Comparison of ENCODE assay signal across 19 cellular contexts in the genomic region with DNA sequence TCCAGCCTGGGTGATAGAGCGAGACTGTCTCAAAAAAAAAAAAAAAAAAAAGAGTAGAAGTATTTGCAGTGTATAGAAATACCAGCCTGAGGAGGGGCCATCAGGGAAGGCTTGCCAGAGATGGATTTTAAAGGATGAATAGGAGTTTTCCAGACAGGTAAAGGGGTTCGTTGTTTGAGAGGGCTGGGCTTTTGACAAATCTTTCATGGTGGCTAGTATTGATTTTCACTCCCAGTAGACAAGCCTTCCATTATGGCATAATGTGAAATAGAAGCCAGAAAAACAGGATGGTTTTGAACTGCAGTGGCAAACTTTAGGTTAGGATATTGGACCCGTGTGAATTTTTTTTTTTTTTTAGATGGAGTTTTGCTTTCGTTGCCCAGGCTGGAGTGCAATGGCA. TPM values are rescaled to one million over a fixed set of nuclear protein-coding genes. Genes with fewer than 3 reads are reported as not detected.
DNase-seq lines count a peak whose midpoint lies in the region; ATAC-seq and TF ChIP-seq lines count a peak whose summit lies in the region.
"Had no signal": no experiment of that assay in that cellular context is flagged by ENCODE, and none has a peak within 500 bp of the region (broad histone marks: within the 10 kb centered on the region; RNA-seq: fewer than 3 reads in every experiment).

No MANE protein-coding gene starts in this region.

- peak overlapping the region; percentile 76 for H3K27ac Mint-ChIP-seq in progenitor cell of endocrine pancreas

- CTCF ChIA-PET in SK-N-SH (lab: Yijun Ruan, JAX), result no interaction called here

- intact Hi-C loops in adrenal gland (cut with DNase I), result no loop called here
- intact Hi-C loops in aorta (cut with DNase I), result no loop called here

- no peak overlapping the region for H3K4me3 ChIP-seq in SK-N-SH (ENCODE audit: low read depth in 2 of 2, low read length in 1 of 2)
- H3K4me3 ChIP-seq in adrenal gland, result no peak overlapping the region
- no peak overlapping the region for H3K4me3 ChIP-seq in aorta (ENCODE audit: low read length in 2 of 2)
- H3K4me3 ChIP-seq: A549, K562 had no signal

- H3K4me1 ChIP-seq in SK-N-SH (ENCODE audit: control insufficient read depth in 1 of 2, insufficient read depth in 2 of 2, low read depth in 1 of 2, low read length in 1 of 2) (peaks cover 0 to 13% of the 10 kb centered on the region in 2 experiments; a peak in 1 of 4 replicates), adrenal gland (replicated peaks in 1 of 2) (peaks cover 13 to 40% of the 10 kb centered on the region in 2 donors), aorta (ENCODE audit: control insufficient read depth in 1 of 2, insufficient read depth in 2 of 2, low read length in 2 of 2) (peaks cover 0 to 4% of the 10 kb centered on the region in 2 donors)

- H4K20me1 ChIP-seq in SK-N-SH (ENCODE audit: insufficient read depth), result peaks cover 72% of the 10 kb centered on the region

- TF ChIP-seq EP300 in SK-N-SH (IDR thresholded peaks at IDR 0.05; ENCODE audit: borderline replicate concordance in 1 of 2, low read depth in 1 of 2, low read length in 1 of 2), result no peak

- peaks cover 93% of the 10 kb centered on the region for H3K79me2 ChIP-seq in SK-N-SH (ENCODE audit: insufficient read depth)

- no peaks in the 10 kb centered on the region for H3K9me2 ChIP-seq in SK-N-SH

- WGBS in SK-N-SH (ENCODE audit: low lambda C conversion rate), result 96% methylated on average over 4 of the region's 4 CpGs
- WGBS in adrenal gland, 4 donors, result 74 to 80% (median 76%) methylated on average over 4 of the region's 4 CpGs
- WGBS in aorta, 2 donors, result 72 to 85% methylated on average over 3 to 4 of the region's 4 CpGs

- no peak overlapping the region for H2AFZ ChIP-seq in SK-N-SH (ENCODE audit: low read depth)

- H3K27me3 Mint-ChIP-seq in progenitor cell of endocrine pancreas, result no peaks in the 10 kb centered on the region
- H3K27me3 Mint-ChIP-seq: CD4-positive, alpha-beta memory T cell had no signal

- H3K9ac ChIP-seq in SK-N-SH, result no peak overlapping the region

- H3K36me3 Mint-ChIP-seq in progenitor cell of endocrine pancreas (ENCODE audit: insufficient read depth), result peaks cover 6% of the 10 kb centered on the region

- peaks cover 44% of the 10 kb centered on the region for H3K4me1 Mint-ChIP-seq in progenitor cell of endocrine pancreas (ENCODE audit: low read depth)

- DNase-seq in SK-N-SH (no peak), adrenal gland (no peak), progenitor cell of endocrine pancreas (ENCODE audit: low spot score, unreplicated experiment) (no peak), aorta (no peak)
- DNase-seq: AML-193; CD4-positive, alpha-beta memory T cell; DMS153; DMS79; GDM1; GOT3; H7 had no signal

- no peaks in the 10 kb centered on the region for H3K27me3 ChIP-seq in SK-N-SH (ENCODE audit: insufficient read depth)
- H3K27me3 ChIP-seq in adrenal gland, result no peaks in the 10 kb centered on the region
- H3K27me3 ChIP-seq in aorta (ENCODE audit: control insufficient read depth in 1 of 2, insufficient read depth in 2 of 2, low read length in 1 of 2), result no peaks in the 10 kb centered on the region

- peak overlapping the region; percentile 19 for H3K4me3 Mint-ChIP-seq in progenitor cell of endocrine pancreas (ENCODE audit: low read depth)

- H3K27ac ChIP-seq in SK-N-SH (ENCODE audit: low read depth in 2 of 2, low read length in 1 of 2) (no peak overlapping the region), adrenal gland (peak overlapping the region in 4 of 5 donors; percentile 13 to 85 (median 52)), aorta (ENCODE audit: low read depth in 1 of 2, low read length in 2 of 2) (no peak overlapping the region)
- H3K27ac ChIP-seq: 22Rv1, A549, C4-2B had no signal

- H3K9me3 ChIP-seq in SK-N-SH (no peaks in the 10 kb centered on the region), adrenal gland (replicated peaks in 1 of 3) (no peaks in the 10 kb centered on the region), aorta (ENCODE audit: control insufficient read depth, low read length) (no peaks in the 10 kb centered on the region)
- H3K9me3 ChIP-seq: A549 had no signal

- POLR2A ChIA-PET in SK-N-SH (lab: Yijun Ruan, JAX), result no interaction called here

- no peak overlapping the region for H3K4me2 ChIP-seq in SK-N-SH
- H3K4me2 ChIP-seq: A549 had no signal

- no peaks in the 10 kb centered on the region for H3K9me3 Mint-ChIP-seq in progenitor cell of endocrine pancreas (ENCODE audit: low read depth)

- peaks cover 3% of the 10 kb centered on the region for H3F3A ChIP-seq in SK-N-SH (replicated peaks; ENCODE audit: insufficient read depth)

- TF ChIP-seq CTCF in SK-N-SH (IDR thresholded peaks at IDR 0.05) (no peak), adrenal gland (IDR thresholded peaks at IDR 0.05) (no peak), progenitor cell of endocrine pancreas (IDR thresholded peaks at IDR 0.05; ENCODE audit: unreplicated experiment) (no peak)

- no peak for TF ChIP-seq RAD21 in SK-N-SH (IDR thresholded peaks at IDR 0.05; ENCODE audit: low read length)

- peaks cover 0 to 13% of the 10 kb centered on the region in 2 experiments for H3K36me3 ChIP-seq in SK-N-SH (replicated peaks in 1 of 2; ENCODE audit: control insufficient read depth in 1 of 2, insufficient read depth in 2 of 2, low read length in 1 of 2)
- no peaks in the 10 kb centered on the region for H3K36me3 ChIP-seq in adrenal gland (replicated peaks in 1 of 2)
- H3K36me3 ChIP-seq in aorta (ENCODE audit: control insufficient read depth in 1 of 2, insufficient read depth in 2 of 2, low read length in 1 of 2), result peaks cover 0 to 3% of the 10 kb centered on the region in 2 donors

- ATAC-seq in SK-N-SH treated with all-trans-retinoic acid at 6 μM for 48 hours, result no peak
- ATAC-seq in HG03196 (IDR thresholded peaks at IDR 0.05; ENCODE audit: unreplicated experiment), result no peak
- no peak for ATAC-seq in aorta (ENCODE audit: low FRiP score)
- no peak for ATAC-seq in GM18517 (IDR thresholded peaks at IDR 0.05; ENCODE audit: unreplicated experiment)
- ATAC-seq: A549, HCT116, K562 had no signal

- TF ChIP-seq POLR2A in adrenal gland (IDR thresholded peaks at IDR 0.05), result no peak

TF ChIP-seq in SK-N-SH treated with all-trans-retinoic acid at 6 μM for 48 hours, 23 proteins besides CTCF, POLR2A, EP300 and RAD21 (continues in another document):
- TF ChIP-seq, protein P1, sequence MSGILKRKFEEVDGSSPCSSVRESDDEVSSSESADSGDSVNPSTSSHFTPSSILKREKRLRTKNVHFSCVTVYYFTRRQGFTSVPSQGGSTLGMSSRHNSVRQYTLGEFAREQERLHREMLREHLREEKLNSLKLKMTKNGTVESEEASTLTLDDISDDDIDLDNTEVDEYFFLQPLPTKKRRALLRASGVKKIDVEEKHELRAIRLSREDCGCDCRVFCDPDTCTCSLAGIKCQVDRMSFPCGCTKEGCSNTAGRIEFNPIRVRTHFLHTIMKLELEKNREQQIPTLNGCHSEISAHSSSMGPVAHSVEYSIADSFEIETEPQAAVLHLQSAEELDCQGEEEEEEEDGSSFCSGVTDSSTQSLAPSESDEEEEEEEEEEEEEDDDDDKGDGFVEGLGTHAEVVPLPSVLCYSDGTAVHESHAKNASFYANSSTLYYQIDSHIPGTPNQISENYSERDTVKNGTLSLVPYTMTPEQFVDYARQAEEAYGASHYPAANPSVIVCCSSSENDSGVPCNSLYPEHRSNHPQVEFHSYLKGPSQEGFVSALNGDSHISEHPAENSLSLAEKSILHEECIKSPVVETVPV (CRISPR knock-in tag; IDR thresholded peaks at IDR 0.05), result no peak
- 0 out of 2 replicates have a peak, but pooled peaks have one; percentile 52 for TF ChIP-seq ZFP3 (CRISPR knock-in tag; IDR thresholded peaks at IDR 0.05)

TF ChIP-seq in SK-N-SH, 30 proteins besides CTCF, POLR2A, EP300 and RAD21:
- no peak for TF ChIP-seq FOSL2 (IDR thresholded peaks at IDR 0.05; ENCODE audit: borderline replicate concordance, low read depth)
- no peak for TF ChIP-seq GATA2 (CRISPR knock-in tag; IDR thresholded peaks at IDR 0.05)
- TF ChIP-seq FOXM1 (IDR thresholded peaks at IDR 0.05; ENCODE audit: low read depth), result no peak
- TF ChIP-seq MAX (IDR thresholded peaks at IDR 0.05; ENCODE audit: low read depth), result no peak
- no peak for TF ChIP-seq POLR2AphosphoS5 (IDR thresholded peaks at IDR 0.05; ENCODE audit: low read depth, low read length)
- TF ChIP-seq GABPA (IDR thresholded peaks at IDR 0.05; ENCODE audit: low read depth), result no peak
- TF ChIP-seq RFX5 (IDR thresholded peaks at IDR 0.05; ENCODE audit: low read length), result no peak
- TF ChIP-seq RCOR1 (IDR thresholded peaks at IDR 0.05; ENCODE audit: low read length), result no peak
TF ChIP-seq in SK-N-SH: peak in this region for 0.

RNA-seq across cellular contexts. Expression of gene PTPN23, which starts 3.6 kb away (rescaled TPM):
- 4.4 and 10.9 TPM in 2 replicates for polyA plus RNA-seq in SK-N-SH (2012; rRNA removed)
- polyA plus RNA-seq in SK-N-SH (2012; cell fraction: cytosol; rRNA removed), result 2.7 and 4.3 TPM in 2 replicates
- polyA plus RNA-seq in SK-N-SH (2012; cell fraction: nucleus; rRNA removed), result 29.6 and 47.7 TPM in 2 replicates
- total RNA-seq in adrenal gland, result 10 to 100 TPM; 20.8 to 69.6 (median 38.1) TPM
- 10 to 100 TPM in 2 of 3 donors, 1 to 10 TPM in 1; 8.4 to 70.0 (median 26.7) TPM for polyA plus RNA-seq in adrenal gland
- 68.7 and 71.4 TPM in 2 replicates for total RNA-seq in progenitor cell of endocrine pancreas
- 10 to 100 TPM; 38.9 to 44.0 TPM for total RNA-seq in aorta
- 10 to 100 TPM in 1 of 2 donors, 1 to 10 TPM in 1; 7.1 to 17.7 TPM for polyA plus RNA-seq in aorta

Comparison
In these comparisons a context has a peak if more than half of its experiments do, and no peak if none do; other contexts are left out.
1. H3K27ac ChIP-seq: peak in adrenal gland (4 of 5); none in SK-N-SH (0 of 2) and aorta (0 of 2).